Comparison of ENCODE assay signal across 8 cellular contexts in the genomic region with DNA sequence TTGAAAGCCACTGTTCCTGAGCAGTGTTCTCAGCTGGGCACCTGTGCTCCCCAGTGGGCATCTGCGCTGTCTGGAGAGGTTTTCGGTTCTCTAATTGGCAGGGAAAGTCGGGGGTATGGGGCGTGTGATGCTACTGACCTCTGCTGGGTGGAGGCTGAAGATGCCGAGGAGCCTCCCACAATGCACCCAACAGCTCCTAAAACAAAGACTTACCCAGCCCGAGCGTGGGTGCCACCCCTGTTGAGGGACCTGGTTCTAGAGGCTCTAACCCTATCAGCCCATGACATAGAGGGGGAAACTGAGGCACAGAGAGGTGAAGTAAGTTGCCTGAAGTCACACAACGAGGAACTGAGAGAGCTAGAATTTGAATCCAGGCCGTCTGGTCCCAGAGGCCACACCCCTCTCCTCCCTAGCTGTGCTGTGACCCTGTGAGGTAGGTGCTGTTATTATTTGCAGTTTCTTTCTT. TPM values are rescaled to one million over a fixed set of nuclear protein-coding genes. Genes with fewer than 3 reads are reported as not detected.
A peak's percentile ranks its signal among the peaks of the same experiment; 100 is the strongest.
DNase-seq lines count a peak whose midpoint lies in the region; ATAC-seq, FAIRE-seq and TF ChIP-seq lines count a peak whose summit lies in the region.

No MANE protein-coding gene starts in this region.

- H3K79me2 ChIP-seq in endothelial cell of umbilical vein (ENCODE audit: control insufficient read depth, insufficient read depth, low read length), result no peaks in the 10 kb centered on the region

- no peaks in the 10 kb centered on the region for H3K9me3 Mint-ChIP-seq in CD8-positive, alpha-beta memory T cell
- no peaks in the 10 kb centered on the region for H3K9me3 Mint-ChIP-seq in osteocyte (ENCODE audit: unreplicated experiment)

- POLR2A ChIA-PET in CD8-positive, alpha-beta memory T cell (lab: Charles Lee), result interaction anchor here (0.6 to 0.8 kb wide), 3 partner anchors 11 to 103 kb away, joined by 3 to 4 read pairs (median 3); partner anchors contain the start of gene SPHK2
- POLR2A ChIA-PET in endothelial cell of umbilical vein (lab: Charles Lee), result interaction anchor here (0.6 to 1.3 kb wide), 3 partner anchors 9 to 67 kb away, joined by 4 to 15 read pairs (median 6); partner anchors contain the start of genes RPL18 and SPHK2

- H4K20me1 ChIP-seq in endothelial cell of umbilical vein (replicated peaks; ENCODE audit: control insufficient read depth, extremely low read depth, insufficient read depth, low read length), result no peaks in the 10 kb centered on the region

- peak overlapping the region in 2 of 7 donors; percentile 44 to 48 for H3K4me3 Mint-ChIP-seq in CD8-positive, alpha-beta memory T cell
- no peak overlapping the region for H3K4me3 Mint-ChIP-seq in osteocyte (ENCODE audit: unreplicated experiment)

- H3K27ac ChIP-seq in CD8-positive, alpha-beta memory T cell (ENCODE audit: low read depth, low read length), result no peak overlapping the region
- no peak overlapping the region for H3K27ac ChIP-seq in endothelial cell of umbilical vein (ENCODE audit: insufficient read depth, low read depth, low read length)

- H3K9me1 ChIP-seq in endothelial cell of umbilical vein (replicated peaks; ENCODE audit: control insufficient read depth, extremely low read depth, insufficient read depth, low read length), result no peaks in the 10 kb centered on the region

- dilution Hi-C loops in endothelial cell of umbilical vein (cut with MboI; ENCODE audit: extremely low pct_ligation_motif_present, low sequenced_read_pairs), result no loop called here

- H2AFZ ChIP-seq in endothelial cell of umbilical vein (ENCODE audit: low read depth, low read length), result peak overlapping the region; percentile 50

- FAIRE-seq in H54 (lab: Jason Lieb, UNC), result no peak
- FAIRE-seq in endothelial cell of umbilical vein (lab: Jason Lieb, UNC), result peak; percentile 47

- H3K4me1 Mint-ChIP-seq in CD8-positive, alpha-beta memory T cell, result peaks cover 4 to 6% (median 5%) of the 10 kb centered on the region in 3 donors
- H3K4me1 Mint-ChIP-seq in osteocyte (ENCODE audit: unreplicated experiment), result peaks cover 2% of the 10 kb centered on the region

- no peaks in the 10 kb centered on the region for H3K27me3 Mint-ChIP-seq in CD8-positive, alpha-beta memory T cell
- no peaks in the 10 kb centered on the region for H3K27me3 Mint-ChIP-seq in osteocyte (ENCODE audit: unreplicated experiment)

- peak overlapping the region in 5 of 8 donors; percentile 50 to 74 (median 51) for H3K27ac Mint-ChIP-seq in CD8-positive, alpha-beta memory T cell
- H3K27ac Mint-ChIP-seq in osteocyte (ENCODE audit: unreplicated experiment), result no peak overlapping the region

- TF ChIP-seq CTCF in endothelial cell of umbilical vein (IDR thresholded peaks at IDR 0.05; ENCODE audit: extremely low read depth in 1 of 2, insufficient read depth in 1 of 2, low read depth in 1 of 2, low read length in 2 of 2), result peak; percentile 39 to 41
- peak; percentile 48 for TF ChIP-seq CTCF in osteocyte (IDR thresholded peaks at IDR 0.05)

- H3K4me1 ChIP-seq in CD8-positive, alpha-beta memory T cell (ENCODE audit: insufficient read depth, low read length), result peaks cover 7% of the 10 kb centered on the region
- H3K4me1 ChIP-seq in endothelial cell of umbilical vein (ENCODE audit: control insufficient read depth, extremely low read depth, insufficient read depth, low read length), result no peaks in the 10 kb centered on the region

- no peak overlapping the region for H3K4me3 ChIP-seq in CD8-positive, alpha-beta memory T cell (ENCODE audit: low read length)
- H3K4me3 ChIP-seq in endothelial cell of umbilical vein (replicated peaks in 1 of 3; ENCODE audit: insufficient read depth in 1 of 3, low read depth in 1 of 3, low read length in 3 of 3), result no peak overlapping the region

- no peak overlapping the region for H3K9ac ChIP-seq in endothelial cell of umbilical vein (replicated peaks; ENCODE audit: extremely low read depth, insufficient read depth, low read length)

- H3K36me3 Mint-ChIP-seq in CD8-positive, alpha-beta memory T cell, result peaks cover 0 to 2% (median 0%) of the 10 kb centered on the region in 3 donors
- no peaks in the 10 kb centered on the region for H3K36me3 Mint-ChIP-seq in osteocyte (ENCODE audit: unreplicated experiment)

- no peak overlapping the region for H3K4me2 ChIP-seq in endothelial cell of umbilical vein (ENCODE audit: insufficient read depth, low read length)

- no peaks in the 10 kb centered on the region for H3K27me3 ChIP-seq in CD8-positive, alpha-beta memory T cell (ENCODE audit: insufficient read depth, low read length, poor library complexity, severe bottlenecking)
- no peaks in the 10 kb centered on the region for H3K27me3 ChIP-seq in endothelial cell of umbilical vein (ENCODE audit: control insufficient read depth in 2 of 2, insufficient read depth in 2 of 2, low read length in 2 of 2)

- BruUV-seq in endothelial cell of umbilical vein (replicated peaks; lab: Mats Ljungman, UMichigan), result no TSS peak

- H3K9me3 ChIP-seq in CD8-positive, alpha-beta memory T cell (ENCODE audit: low read length), result no peaks in the 10 kb centered on the region
- no peaks in the 10 kb centered on the region for H3K9me3 ChIP-seq in endothelial cell of umbilical vein (replicated peaks; ENCODE audit: control insufficient read depth, insufficient read depth, low read length)

- ATAC-seq in HG03378 (IDR thresholded peaks at IDR 0.05; ENCODE audit: unreplicated experiment) (no peak), GM21360 (IDR thresholded peaks at IDR 0.05; ENCODE audit: unreplicated experiment) (no peak)

- TF ChIP-seq POLR2A in H54 (IDR thresholded peaks at IDR 0.05; ENCODE audit: low read depth, low read length) (no peak), endothelial cell of umbilical vein (IDR thresholded peaks at IDR 0.05; ENCODE audit: low read depth, low read length) (no peak)

- peak in 2 of 5 donors; percentile 36 to 38 for DNase-seq in CD8-positive, alpha-beta memory T cell
- DNase-seq in H54 (ENCODE audit: insufficient read length, low spot score), result peak; percentile 62
- peak; percentile 51 for DNase-seq in NCI-H345 treated with DMSO at 0.1 percent for 48 hours (lab: John Stamatoyannopoulos, UW; ENCODE audit: unreplicated experiment)
- DNase-seq in activated CD4-positive, alpha-beta T cell treated with anti-CD3 and anti-CD28 coated beads for 1 hour, result peak; percentile 38
- DNase-seq in endothelial cell of umbilical vein (ENCODE audit: low read depth, low spot score), result no peak
- DNase-seq in osteocyte (ENCODE audit: extremely low spot score, unreplicated experiment), result no peak

- H3K36me3 ChIP-seq in CD8-positive, alpha-beta memory T cell (ENCODE audit: insufficient read depth, low read length), result no peaks in the 10 kb centered on the region
- H3K36me3 ChIP-seq in endothelial cell of umbilical vein (ENCODE audit: control insufficient read depth in 2 of 2, extremely low read depth in 1 of 2, insufficient read depth in 2 of 2, low read length in 2 of 2), result no peaks in the 10 kb centered on the region

- intact Hi-C loops in endothelial cell of umbilical vein (cut with micrococcal nuclease), result no loop called here

- CTCF ChIA-PET in CD8-positive, alpha-beta memory T cell (lab: Charles Lee), result interaction anchor here (0.6 to 3.4 kb wide), 12 partner anchors 9 to 357 kb away, joined by 3 to 22 read pairs (median 5); partner anchors contain the start of genes DBP, RPL18 and SPHK2
- CTCF ChIA-PET in endothelial cell of umbilical vein (lab: Charles Lee), result interaction anchor here (0.6 to 2.4 kb wide), 14 partner anchors 10 to 337 kb away, joined by 3 to 16 read pairs (median 5); partner anchors contain the start of genes RPL18 and SPHK2

RNA-seq across cellular contexts. Expression of gene SPACA4, which starts 2.3 kb away (rescaled TPM):
- total RNA-seq in CD8-positive, alpha-beta memory T cell, result not detected
- polyA plus RNA-seq in CD8-positive, alpha-beta memory T cell, result not detected
- total RNA-seq in endothelial cell of umbilical vein (not detected in 2 replicates), osteocyte (not detected in 2 replicates)
- not detected in 2 replicates for polyA plus RNA-seq in endothelial cell of umbilical vein
- polyA plus RNA-seq in endothelial cell of umbilical vein (2011; cell fraction: cytosol; rRNA removed), result not detected in 2 replicates
- polyA plus RNA-seq in endothelial cell of umbilical vein (2011; cell fraction: nucleus; rRNA removed), result not detected in 2 replicates
- not detected in 2 replicates for polyA plus RNA-seq in endothelial cell of umbilical vein (2012)
- polyA minus RNA-seq in endothelial cell of umbilical vein, result not detected in 2 replicates
- polyA minus RNA-seq in endothelial cell of umbilical vein (2011; cell fraction: cytosol; rRNA and poly(A)+ RNA removed), result not detected
- not detected in 2 replicates for polyA minus RNA-seq in endothelial cell of umbilical vein (2011; cell fraction: nucleus; rRNA and poly(A)+ RNA removed)

RNA-seq across cellular contexts. Expression of gene FAM83E, which starts 6.0 kb away (rescaled TPM):
- total RNA-seq in CD8-positive, alpha-beta memory T cell, result 1 to 10 TPM; 3.7 to 5.4 TPM
- not detected for polyA plus RNA-seq in CD8-positive, alpha-beta memory T cell
- total RNA-seq in endothelial cell of umbilical vein, result 1.7 and 3.5 TPM in 2 replicates
- 0.04 and 0.10 TPM in 2 replicates for polyA plus RNA-seq in endothelial cell of umbilical vein
- polyA plus RNA-seq in endothelial cell of umbilical vein (2011; cell fraction: cytosol; rRNA removed), result not detected in 2 replicates
- 0.76 and 1.0 TPM in 2 replicates for polyA plus RNA-seq in endothelial cell of umbilical vein (2011; cell fraction: nucleus; rRNA removed)
- polyA plus RNA-seq in endothelial cell of umbilical vein (2012), result not detected in 2 replicates
- polyA minus RNA-seq in endothelial cell of umbilical vein, result 0.59 and 0.63 TPM in 2 replicates
- polyA minus RNA-seq in endothelial cell of umbilical vein (2011; cell fraction: cytosol; rRNA and poly(A)+ RNA removed), result not detected
- polyA minus RNA-seq in endothelial cell of umbilical vein (2011; cell fraction: nucleus; rRNA and poly(A)+ RNA removed), result 0.91 and 4.4 TPM in 2 replicates
- 1.1 and 1.3 TPM in 2 replicates for total RNA-seq in osteocyte

RNA-seq across cellular contexts. Expression of gene RPL18, which starts 10.1 kb away (rescaled TPM):
- 1,000 to 10,000 TPM; 1,778 to 1,810 TPM for total RNA-seq in CD8-positive, alpha-beta memory T cell
- polyA plus RNA-seq in CD8-positive, alpha-beta memory T cell, result 1,821 TPM
- total RNA-seq in endothelial cell of umbilical vein (1,402 and 1,407 TPM in 2 replicates), osteocyte (1,287 and 1,310 TPM in 2 replicates)
- 2,154 and 2,376 TPM in 2 replicates for polyA plus RNA-seq in endothelial cell of umbilical vein
- 1,380 and 1,833 TPM in 2 replicates for polyA plus RNA-seq in endothelial cell of umbilical vein (2011; cell fraction: cytosol; rRNA removed)
- polyA plus RNA-seq in endothelial cell of umbilical vein (2011; cell fraction: nucleus; rRNA removed), result 597 and 638 TPM in 2 replicates
- polyA plus RNA-seq in endothelial cell of umbilical vein (2012), result 1,901 and 3,069 TPM in 2 replicates
- polyA minus RNA-seq in endothelial cell of umbilical vein, result 547 and 582 TPM in 2 replicates
- 814 TPM for polyA minus RNA-seq in endothelial cell of umbilical vein (2011; cell fraction: cytosol; rRNA and poly(A)+ RNA removed)
- polyA minus RNA-seq in endothelial cell of umbilical vein (2011; cell fraction: nucleus; rRNA and poly(A)+ RNA removed), result 103 and 151 TPM in 2 replicates

RNA-seq across cellular contexts. Expression of gene SPHK2, which starts 10.5 kb away (rescaled TPM):
- total RNA-seq in CD8-positive, alpha-beta memory T cell, result 10 to 100 TPM; 37.5 to 38.5 TPM
- polyA plus RNA-seq in CD8-positive, alpha-beta memory T cell, result 10.2 TPM
- total RNA-seq in endothelial cell of umbilical vein (30.5 and 31.1 TPM in 2 replicates), osteocyte (34.4 and 34.7 TPM in 2 replicates)
- 20.2 and 23.4 TPM in 2 replicates for polyA plus RNA-seq in endothelial cell of umbilical vein
- 8.2 and 10.7 TPM in 2 replicates for polyA plus RNA-seq in endothelial cell of umbilical vein (2011; cell fraction: cytosol; rRNA removed)
- polyA plus RNA-seq in endothelial cell of umbilical vein (2011; cell fraction: nucleus; rRNA removed), result 26.2 and 26.5 TPM in 2 replicates
- 9.2 and 11.3 TPM in 2 replicates for polyA plus RNA-seq in endothelial cell of umbilical vein (2012)
- polyA minus RNA-seq in endothelial cell of umbilical vein, result 11.7 and 14.6 TPM in 2 replicates
- 10.9 TPM for polyA minus RNA-seq in endothelial cell of umbilical vein (2011; cell fraction: cytosol; rRNA and poly(A)+ RNA removed)
- polyA minus RNA-seq in endothelial cell of umbilical vein (2011; cell fraction: nucleus; rRNA and poly(A)+ RNA removed), result 14.6 and 21.1 TPM in 2 replicates

RNA-seq across cellular contexts. Expression of gene DBP, which starts 28.3 kb away (rescaled TPM):
- 10 to 100 TPM; 10.9 to 12.1 TPM for total RNA-seq in CD8-positive, alpha-beta memory T cell
- polyA plus RNA-seq in CD8-positive, alpha-beta memory T cell, result 84.1 TPM
- 0.78 and 1.5 TPM in 2 replicates for total RNA-seq in endothelial cell of umbilical vein
- 1.8 and 2.0 TPM in 2 replicates for polyA plus RNA-seq in endothelial cell of umbilical vein
- polyA plus RNA-seq in endothelial cell of umbilical vein (2011; cell fraction: cytosol; rRNA removed), result 0.80 and 1.8 TPM in 2 replicates
- 0.43 and 0.76 TPM in 2 replicates for polyA plus RNA-seq in endothelial cell of umbilical vein (2011; cell fraction: nucleus; rRNA removed)
- 0.75 and 1.6 TPM in 2 replicates for polyA plus RNA-seq in endothelial cell of umbilical vein (2012)
- 0.68 TPM in 1 of 2 replicates, not detected in the other for polyA minus RNA-seq in endothelial cell of umbilical vein
- 9.1 TPM for polyA minus RNA-seq in endothelial cell of umbilical vein (2011; cell fraction: cytosol; rRNA and poly(A)+ RNA removed)
- polyA minus RNA-seq in endothelial cell of umbilical vein (2011; cell fraction: nucleus; rRNA and poly(A)+ RNA removed), result 0.29 and 0.48 TPM in 2 replicates
- 18.5 and 20.3 TPM in 2 replicates for total RNA-seq in osteocyte

Comparison
In these comparisons a context has a peak if more than half of its experiments do, and no peak if none do; other contexts are left out.
1. DNase-seq: peak in H54 (single experiment), NCI-H345 treated with DMSO at 0.1 percent for 48 hours (single experiment) and activated CD4-positive, alpha-beta T cell treated with anti-CD3 and anti-CD28 coated beads for 1 hour (single experiment); none in endothelial cell of umbilical vein (single experiment) and osteocyte (single experiment).